In genomic region chr6:34310846-34311245, GRCh38 we compare ENCODE assay signal across 34 cellular contexts.
"Had no signal": no experiment of that assay in that cellular context is flagged by ENCODE, and none has a peak within 500 bp of the region (broad histone marks: within the 10 kb centered on the region; RNA-seq: fewer than 3 reads in every experiment).

No MANE protein-coding gene starts in this region.

- H3K27me3 Mint-ChIP-seq: activated CD4-positive, alpha-beta memory T cell treated with anti-CD3 and anti-CD28 coated beads for 36 hours; activated CD4-positive, alpha-beta T cell treated with anti-CD3 and anti-CD28 coated beads for 36 hours; activated CD4-positive, alpha-beta T cell treated with anti-CD3 and anti-CD28 coated beads, Interleukin-2, amount 10 ng/mL, durations not matched to agents 24 days and 14 days; activated CD8-positive, alpha-beta memory T cell treated with anti-CD3 and anti-CD28 coated beads, Interleukin-2, amount 10 ng/mL, durations not matched to agents 7 days and 5 days; activated naive CD4-positive, alpha-beta T cell treated with anti-CD3 and anti-CD28 coated beads, Interleukin-2, amount 50 U/mL, for 24 hours; activated naive CD8-positive, alpha-beta T cell treated with anti-CD3 and anti-CD28 coated beads for 36 hours; activated naive CD8-positive, alpha-beta T cell treated with anti-CD3 and anti-CD28 coated beads, Interleukin-2, amount 50 U/mL, for 24 hours; effector memory CD8-positive, alpha-beta T cell had no signal

- H3K36me3 Mint-ChIP-seq: activated CD8-positive, alpha-beta memory T cell treated with anti-CD3 and anti-CD28 coated beads, Interleukin-2, amount 10 ng/mL, durations not matched to agents 7 days and 5 days; activated naive CD4-positive, alpha-beta T cell treated with anti-CD3 and anti-CD28 coated beads, Interleukin-2, amount 50 U/mL, for 24 hours had no signal

- H3K27ac Mint-ChIP-seq: activated CD4-positive, alpha-beta memory T cell treated with anti-CD3 and anti-CD28 coated beads for 36 hours; activated CD4-positive, alpha-beta T cell treated with anti-CD3 and anti-CD28 coated beads for 36 hours; activated CD4-positive, alpha-beta T cell treated with anti-CD3 and anti-CD28 coated beads, Interleukin-2, amount 10 ng/mL, durations not matched to agents 24 days and 14 days; activated CD8-positive, alpha-beta memory T cell treated with anti-CD3 and anti-CD28 coated beads, Interleukin-2, amount 10 ng/mL, durations not matched to agents 7 days and 5 days; activated CD8-positive, alpha-beta T cell treated with anti-CD3 and anti-CD28 coated beads, Interleukin-2, amount 10 ng/mL, durations not matched to agents 7 days and 5 days; activated naive CD4-positive, alpha-beta T cell treated with anti-CD3 and anti-CD28 coated beads for 36 hours; activated naive CD4-positive, alpha-beta T cell treated with anti-CD3 and anti-CD28 coated beads, Interleukin-2, amount 50 U/mL, for 24 hours; activated naive CD8-positive, alpha-beta T cell treated with anti-CD3 and anti-CD28 coated beads for 36 hours; activated naive CD8-positive, alpha-beta T cell treated with anti-CD3 and anti-CD28 coated beads, Interleukin-2, amount 50 U/mL, for 24 hours; activated T-helper 1 cell treated with anti-CD3 and anti-CD28 coated beads, Interleukin-12 subunit alpha, Interleukin-12 subunit beta, Interleukin-2, Interleukin-4 antibody, amounts not matched to agents 30 ng/mL and 10 ng/mL and 1 ng/mL, durations not matched to agents 14 hours and 24 hours and 36 hours; activated T-helper 2 cell treated with anti-CD3 and anti-CD28 coated beads, Interferon-gamma antibody, Interleukin-2, Interleukin-4, amounts not matched to agents 10 μg/mL and 5 μg/mL and 100 μg/mL, durations not matched to agents 14 hours and 24 hours and 36 hours; effector memory CD8-positive, alpha-beta T cell had no signal

- H3K4me1 ChIP-seq: foreskin keratinocyte had no signal

- H3K4me3 ChIP-seq: adrenal gland, body of pancreas, esophagus muscularis mucosa, gastrocnemius medialis, heart left ventricle had no signal

- H3K27ac ChIP-seq: adrenal gland, body of pancreas, esophagus muscularis mucosa, foreskin keratinocyte, heart left ventricle had no signal

- H3K4me3 Mint-ChIP-seq: activated CD4-positive, alpha-beta memory T cell treated with anti-CD3 and anti-CD28 coated beads for 36 hours; activated CD4-positive, alpha-beta T cell treated with anti-CD3 and anti-CD28 coated beads for 36 hours; activated CD4-positive, alpha-beta T cell treated with anti-CD3 and anti-CD28 coated beads, Interleukin-2, amount 10 ng/mL, durations not matched to agents 24 days and 14 days; activated CD8-positive, alpha-beta memory T cell treated with anti-CD3 and anti-CD28 coated beads, Interleukin-2, amount 10 ng/mL, durations not matched to agents 7 days and 5 days; activated CD8-positive, alpha-beta T cell treated with anti-CD3 and anti-CD28 coated beads, Interleukin-2, amount 10 ng/mL, durations not matched to agents 7 days and 5 days; activated naive CD4-positive, alpha-beta T cell treated with anti-CD3 and anti-CD28 coated beads for 36 hours; activated naive CD4-positive, alpha-beta T cell treated with anti-CD3 and anti-CD28 coated beads, Interleukin-2, amount 50 U/mL, for 24 hours; activated naive CD8-positive, alpha-beta T cell treated with anti-CD3 and anti-CD28 coated beads for 36 hours; activated naive CD8-positive, alpha-beta T cell treated with anti-CD3 and anti-CD28 coated beads, Interleukin-2, amount 50 U/mL, for 24 hours; activated T-helper 1 cell treated with anti-CD3 and anti-CD28 coated beads, Interleukin-12 subunit alpha, Interleukin-12 subunit beta, Interleukin-2, Interleukin-4 antibody, amounts not matched to agents 30 ng/mL and 10 ng/mL and 1 ng/mL, durations not matched to agents 14 hours and 24 hours and 36 hours; effector memory CD8-positive, alpha-beta T cell had no signal

- H3K9me3 Mint-ChIP-seq: activated CD4-positive, alpha-beta memory T cell treated with anti-CD3 and anti-CD28 coated beads for 36 hours; activated CD4-positive, alpha-beta T cell treated with anti-CD3 and anti-CD28 coated beads, Interleukin-2, amount 10 ng/mL, durations not matched to agents 24 days and 14 days; activated naive CD4-positive, alpha-beta T cell treated with anti-CD3 and anti-CD28 coated beads for 36 hours; activated naive CD4-positive, alpha-beta T cell treated with anti-CD3 and anti-CD28 coated beads, Interleukin-2, amount 50 U/mL, for 24 hours; activated naive CD8-positive, alpha-beta T cell treated with anti-CD3 and anti-CD28 coated beads for 36 hours; activated naive CD8-positive, alpha-beta T cell treated with anti-CD3 and anti-CD28 coated beads, Interleukin-2, amount 50 U/mL, for 24 hours; activated T-helper 1 cell treated with anti-CD3 and anti-CD28 coated beads, Interleukin-12 subunit alpha, Interleukin-12 subunit beta, Interleukin-2, Interleukin-4 antibody, amounts not matched to agents 30 ng/mL and 10 ng/mL and 1 ng/mL, durations not matched to agents 14 hours and 24 hours and 36 hours; activated T-helper 2 cell treated with anti-CD3 and anti-CD28 coated beads, Interferon-gamma antibody, Interleukin-2, Interleukin-4, amounts not matched to agents 10 μg/mL and 5 μg/mL and 100 μg/mL, durations not matched to agents 14 hours and 24 hours and 36 hours; effector memory CD8-positive, alpha-beta T cell had no signal

- DNase-seq: activated CD4-positive, alpha-beta memory T cell treated with anti-CD3 and anti-CD28 coated beads for 36 hours; activated CD4-positive, alpha-beta T cell treated with anti-CD3 and anti-CD28 coated beads for 36 hours; activated CD4-positive, alpha-beta T cell treated with anti-CD3 and anti-CD28 coated beads, Interleukin-2, amount 10 ng/mL, durations not matched to agents 24 days and 14 days; activated CD4-positive, CD25-positive, alpha-beta regulatory T cell; activated CD4-positive, CD25-positive, alpha-beta regulatory T cell treated with anti-CD3 and anti-CD28 coated beads, Interleukin-2, amount 50 U/mL, for 72 hours; activated CD8-positive, alpha-beta memory T cell treated with anti-CD3 and anti-CD28 coated beads, Interleukin-2, amount 10 ng/mL, durations not matched to agents 7 days and 5 days; activated CD8-positive, alpha-beta memory T cell treated with anti-CD3 and anti-CD28 coated beads, Interleukin-2, amount 50 U/mL, for 4 hours; activated CD8-positive, alpha-beta T cell treated with anti-CD3 and anti-CD28 coated beads, Interleukin-2, amount 10 ng/mL, durations not matched to agents 7 days and 5 days; activated effector memory CD4-positive, alpha-beta T cell treated with anti-CD3 and anti-CD28 coated beads, Interleukin-2, amount 50 U/mL, for 16 hours; activated naive CD4-positive, alpha-beta T cell treated with anti-CD3 and anti-CD28 coated beads for 36 hours; activated naive CD8-positive, alpha-beta T cell treated with anti-CD3 and anti-CD28 coated beads for 36 hours; activated naive CD8-positive, alpha-beta T cell treated with anti-CD3 and anti-CD28 coated beads, Interleukin-2, amount 50 U/mL, for 24 hours; activated T-cell treated with anti-CD3 and anti-CD28 coated beads, Interleukin-2, amount 50 U/mL, for 1 hour; activated T-cell treated with anti-CD3 and anti-CD28 coated beads, Interleukin-2, amount 50 U/mL, for 48 hours; adrenal gland; amygdala; aorta; body of pancreas; caudate nucleus; cortex of kidney; dermis blood vessel endothelial cell; effector CD4-positive, alpha-beta T cell; effector memory CD8-positive, alpha-beta T cell; erythroblast; foreskin keratinocyte; gastrocnemius medialis; glutamatergic neuron; heart left ventricle; T-helper 2 cell had no signal

- H3K9me3 ChIP-seq: adrenal gland, body of pancreas, esophagus muscularis mucosa, gastrocnemius medialis, heart left ventricle had no signal

- FAIRE-seq: colon had no signal

- H3K27me3 ChIP-seq: adrenal gland, body of pancreas, esophagus muscularis mucosa, foreskin keratinocyte, gastrocnemius medialis, heart left ventricle had no signal

- ATAC-seq: activated CD4-positive, alpha-beta T cell treated with anti-CD3 and anti-CD28 coated beads for 36 hours; activated CD8-positive, alpha-beta memory T cell treated with anti-CD3 and anti-CD28 coated beads, Interleukin-2, amount 10 ng/mL, durations not matched to agents 7 days and 5 days; activated CD8-positive, alpha-beta T cell treated with anti-CD3 and anti-CD28 coated beads, Interleukin-2, amount 10 ng/mL, durations not matched to agents 7 days and 5 days; activated naive CD8-positive, alpha-beta T cell treated with anti-CD3 and anti-CD28 coated beads, Interleukin-2, amount 50 U/mL, for 24 hours; body of pancreas; effector memory CD8-positive, alpha-beta T cell; foreskin keratinocyte; gastrocnemius medialis; heart left ventricle had no signal

- H3K36me3 ChIP-seq: adrenal gland, esophagus muscularis mucosa, gastrocnemius medialis, heart left ventricle had no signal
